21 cellular contexts compared by ENCODE assay signal in genomic region chr13:94007072-94007471, GRCh38.
"Had no signal": no experiment of that assay in that cellular context is flagged by ENCODE, and none has a peak within 500 bp of the region (broad histone marks: within the 10 kb centered on the region; RNA-seq: fewer than 3 reads in every experiment).

No MANE protein-coding gene starts in this region.

- H3K36me3 ChIP-seq: SJSA1 had no signal

- H3K4me3 ChIP-seq: K562, SJSA1, SK-N-MC had no signal

- FAIRE-seq: HepG2, K562, RCC 7860 had no signal

- DNase-seq: Kasumi-1, MM.1S, NCI-H1092 treated with DMSO at 0.1 percent for 48 hours, NCI-H1436, NCI-H187, NCI-H2029, NCI-H2081 treated with DMSO at 0.1 percent for 48 hours, NCI-H2171, NCI-H345, NCI-H446 treated with DMSO at 0.1 percent for 48 hours, NCI-H510A treated with DMSO at 0.1 percent for 48 hours, NCI-H526, Right ventricle myocardium superior, RPMI8226, SIG-M5 had no signal

- H3K9me3 ChIP-seq: SJSA1 had no signal

- H3K27me3 ChIP-seq: SJSA1 had no signal

- H3K4me3 Mint-ChIP-seq: IgD-negative memory B cell had no signal

- H3K4me1 Mint-ChIP-seq: IgD-negative memory B cell had no signal

- H3K36me3 Mint-ChIP-seq: IgD-negative memory B cell had no signal

- H3K4me1 ChIP-seq: SJSA1 had no signal

- H3K27me3 Mint-ChIP-seq: IgD-negative memory B cell had no signal

- H3K27ac Mint-ChIP-seq: IgD-negative memory B cell had no signal
